ENCODE assay signal across 8 cellular contexts in genomic region chr11:89614453-89614852, GRCh38.
A peak's percentile ranks its signal among the peaks of the same experiment; 100 is the strongest.
DNase-seq lines count a peak whose midpoint lies in the region; TF ChIP-seq lines count a peak whose summit lies in the region.
"Not testable (repeated sequence)": the region's sequence is repeated elsewhere in the genome, so short reads cannot be mapped to it uniquely, and the experiment has no call there.

No MANE protein-coding gene starts in this region.

- H3K36me3 Mint-ChIP-seq in Caco-2 (ENCODE audit: insufficient read depth, unreplicated experiment) = not testable (repeated sequence)

- not testable (repeated sequence) for H3K36me3 ChIP-seq in Caco-2 (ENCODE audit: control insufficient read depth, insufficient read depth, low read length); brain microvascular endothelial cell (replicated peaks); parathyroid adenoma (ENCODE audit: control insufficient read depth, insufficient read depth, low read length); uterus

- not testable (repeated sequence) for H3K27ac Mint-ChIP-seq in Caco-2 (ENCODE audit: unreplicated experiment)

- H3K9me3 Mint-ChIP-seq in Caco-2 (ENCODE audit: unreplicated experiment) = not testable (repeated sequence)

- not testable (repeated sequence) for H3K9me3 ChIP-seq in Caco-2; parathyroid adenoma (ENCODE audit: control insufficient read depth, low read length); uterus

- in situ Hi-C loops in brain microvascular endothelial cell (cut with HindIII; ENCODE audit: low pct_ligation_motif_present, low sequenced_read_pairs) = not testable (repeated sequence)

- intact Hi-C loops in Caco-2 (cut with micrococcal nuclease; ENCODE audit: unreplicated experiment) = loop anchor here (1.0 to 5.0 kb wide), 5 partner anchors 67 to 412 kb away; no protein-coding TSS in a partner anchor
- intact Hi-C loops in uterus (cut with DNase I; ENCODE audit: low total_unique reads) = not testable (repeated sequence)

- DNase-seq in Caco-2 (peak in 1 of 2 experiments; percentile 40), RKO (ENCODE audit: low spot score) (peak; percentile 20), fibroblast of mammary gland (ENCODE audit: low read depth) (peak; percentile 40), left kidney (ENCODE audit: low read depth, low spot score) (peak; percentile 64), uterus (peak; percentile 13 to 31)
- DNase-seq in LNCaP clone FGC (ENCODE audit: low read depth); brain microvascular endothelial cell: not testable (repeated sequence)

- not testable (repeated sequence) for H3K4me3 ChIP-seq in Caco-2 (ENCODE audit: low read depth, low read length); LNCaP clone FGC (ENCODE audit: low read depth, low read length); brain microvascular endothelial cell (ENCODE audit: low read depth, low read length); fibroblast of mammary gland (ENCODE audit: control insufficient read depth, low read depth, low read length); parathyroid adenoma (ENCODE audit: low read depth, low read length); uterus

- H3K4me2 ChIP-seq in parathyroid adenoma (ENCODE audit: low read length) = not testable (repeated sequence)

- TF ChIP-seq CTCF in Caco-2 (IDR thresholded peaks at IDR 0.05; ENCODE audit: insufficient read depth in 1 of 2, low read depth in 1 of 2, low read length in 1 of 2, severe bottlenecking in 1 of 2, unreplicated experiment in 1 of 2) = peak; percentile 34 to 38
- 0 out of 2 replicates have a peak, but pooled peaks have one; percentile 5 for TF ChIP-seq CTCF in LNCaP clone FGC (IDR thresholded peaks at IDR 0.05; ENCODE audit: control insufficient read depth, extremely low read depth, insufficient read depth)
- peak; percentile 36 for TF ChIP-seq CTCF in brain microvascular endothelial cell (IDR thresholded peaks at IDR 0.05; ENCODE audit: low read depth, low read length, missing control alignments)
- not testable (repeated sequence) for TF ChIP-seq CTCF in fibroblast of mammary gland (conservative IDR thresholded peaks at IDR 0.05; ENCODE audit: control insufficient read depth, insufficient read depth, low read depth, low read length)
- peak; percentile 28 for TF ChIP-seq CTCF in parathyroid adenoma (IDR thresholded peaks at IDR 0.05)
- TF ChIP-seq CTCF in uterus (IDR thresholded peaks at IDR 0.05) = peak in 1 of 4 experiments; percentile 36

- H3K27ac ChIP-seq in brain microvascular endothelial cell, uterus: not testable (repeated sequence)
- H3K27ac ChIP-seq in parathyroid adenoma = peak overlapping the region; percentile 46

- peak overlapping the region; percentile 55 for H2AFZ ChIP-seq in parathyroid adenoma

- not testable (repeated sequence) for H3K9ac ChIP-seq in parathyroid adenoma

- not testable (repeated sequence) for H3K27me3 ChIP-seq in Caco-2 (replicated peaks; ENCODE audit: control insufficient read depth, insufficient read depth, low read length); brain microvascular endothelial cell (replicated peaks); parathyroid adenoma (ENCODE audit: control insufficient read depth, insufficient read depth, low read length); uterus

- POLR2A ChIA-PET in Caco-2 (lab: Charles Lee) = not testable (repeated sequence)

- H3K4me1 Mint-ChIP-seq in Caco-2 (ENCODE audit: low read depth, unreplicated experiment) = not testable (repeated sequence)

- H3K4me3 Mint-ChIP-seq in Caco-2 (ENCODE audit: unreplicated experiment) = not testable (repeated sequence)

- TF ChIP-seq POLR2A in uterus (IDR thresholded peaks at IDR 0.05) = not testable (repeated sequence)

- not testable (repeated sequence) for BruUV-seq in Caco-2 (replicated peaks; lab: Mats Ljungman, UMichigan)

- H3K27me3 Mint-ChIP-seq in Caco-2 (ENCODE audit: insufficient read depth, unreplicated experiment) = not testable (repeated sequence)

- not testable (repeated sequence) for H3K79me2 ChIP-seq in parathyroid adenoma

- CTCF ChIA-PET in Caco-2 (lab: Charles Lee) = interaction anchor here (0.6 to 1.6 kb wide), 6 partner anchors 113 to 1660 kb away, joined by 3 to 16 read pairs (median 4); no protein-coding TSS in a partner anchor

- not testable (repeated sequence) for H3K4me1 ChIP-seq in Caco-2, parathyroid adenoma, uterus
